ENCODE assay signal across 21 cellular contexts in the genomic region with DNA sequence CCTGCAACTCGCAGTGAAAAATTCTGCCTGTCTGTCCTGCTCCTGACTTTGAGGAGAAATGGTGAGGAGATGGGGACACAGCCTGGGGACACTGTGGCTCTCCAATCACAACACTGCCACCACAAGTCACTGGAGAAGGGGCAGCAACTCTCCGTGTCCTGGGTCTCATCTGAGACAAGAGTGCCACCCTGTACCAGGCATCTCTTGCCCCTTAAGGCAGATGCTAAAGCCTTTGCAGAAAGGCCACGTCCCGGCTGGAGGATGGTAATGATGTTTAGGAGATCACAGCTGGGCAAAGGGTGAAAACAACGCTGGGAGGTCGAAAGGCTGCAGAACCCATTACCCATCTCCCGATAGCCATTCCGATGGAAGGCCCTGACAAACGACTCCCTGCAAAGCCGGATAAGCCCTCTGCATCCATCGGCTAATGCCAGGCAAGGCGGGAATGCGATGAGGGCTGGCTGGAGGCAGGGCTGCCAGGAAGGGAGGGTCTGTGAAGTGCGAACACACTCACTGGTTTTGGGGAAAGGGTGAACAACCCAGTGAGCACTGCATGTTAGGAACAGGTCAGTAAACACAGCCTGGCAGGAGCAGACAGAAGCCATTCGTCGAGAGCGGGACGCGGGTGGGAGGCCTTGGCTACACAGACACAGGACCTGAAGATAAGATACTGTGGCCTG.
DNase-seq lines count a peak whose midpoint lies in the region; TF ChIP-seq lines count a peak whose summit lies in the region.
"Had no signal": no experiment of that assay in that cellular context is flagged by ENCODE, and none has a peak within 500 bp of the region (broad histone marks: within the 10 kb centered on the region; RNA-seq: fewer than 3 reads in every experiment).

No MANE protein-coding gene starts in this region.

- H3K4me1 ChIP-seq in OCI-LY1 (ENCODE audit: insufficient read depth, low read length, severe bottlenecking), result peaks cover 34% of the 10 kb centered on the region
- H3K4me1 ChIP-seq in osteoblast (ENCODE audit: insufficient read depth, low read length), result no peaks in the 10 kb centered on the region
- no peaks in the 10 kb centered on the region for H3K4me1 ChIP-seq in esophagus squamous epithelium
- H3K4me1 ChIP-seq: HAP-1 had no signal

- no peaks in the 10 kb centered on the region for H3K4me1 Mint-ChIP-seq in activated T-cell treated with anti-CD3 and anti-CD28 coated beads, Interleukin-2, amount 50 U/mL, for 24 hours (ENCODE audit: low read depth)

- H3K9me2 ChIP-seq in OCI-LY1 (ENCODE audit: low read depth, low read length), result no peaks in the 10 kb centered on the region

- H4K20me1 ChIP-seq in OCI-LY1 (ENCODE audit: insufficient read depth, low read length) (no peaks in the 10 kb centered on the region), osteoblast (ENCODE audit: insufficient read depth, low read length) (no peaks in the 10 kb centered on the region)

- H3K4me3 ChIP-seq in OCI-LY1 (ENCODE audit: low read depth, low read length, poor library complexity, severe bottlenecking) (no peak overlapping the region), dorsolateral prefrontal cortex (peak overlapping the region in 29 of 59 donors; percentile 2 to 54 (median 33)), osteoblast (ENCODE audit: insufficient read depth, low read length) (no peak overlapping the region), esophagus squamous epithelium (no peak overlapping the region)
- H3K4me3 ChIP-seq: GM23248, HAP-1, MG63, SK-N-MC had no signal

- no peak overlapping the region for H3K4me3 Mint-ChIP-seq in activated T-cell treated with anti-CD3 and anti-CD28 coated beads, Interleukin-2, amount 50 U/mL, for 24 hours

- H3K36me3 Mint-ChIP-seq in activated T-cell treated with anti-CD3 and anti-CD28 coated beads, Interleukin-2, amount 50 U/mL, for 24 hours (ENCODE audit: low read depth), result no peaks in the 10 kb centered on the region

- no peak for TF ChIP-seq POLR2A in esophagus squamous epithelium (IDR thresholded peaks at IDR 0.05)

- H3K9ac ChIP-seq in OCI-LY1 (ENCODE audit: low read length), result no peak overlapping the region; the same call in 1 of the 2 replicates
- H3K9ac ChIP-seq: GM23248 had no signal

- no peak for TF ChIP-seq CTCF in OCI-LY1 (IDR thresholded peaks at IDR 0.05; ENCODE audit: low read length)
- no peak for TF ChIP-seq CTCF in dorsolateral prefrontal cortex (IDR thresholded peaks at IDR 0.05 in 54 of 56, conservative IDR thresholded peaks at IDR 0.05 in 2 of 56; ENCODE audit: low read depth in 1 of 56, partially characterized antibody in 56 of 56)
- no peak for TF ChIP-seq CTCF in osteoblast (IDR thresholded peaks at IDR 0.05; ENCODE audit: extremely low read depth, low read depth, low read length)
- no peak for TF ChIP-seq CTCF in esophagus squamous epithelium (IDR thresholded peaks at IDR 0.05)

- intact Hi-C loops in dorsolateral prefrontal cortex (cut with DNase I) (no loop called here), esophagus squamous epithelium (cut with DNase I) (no loop called here)

- H3K27ac Mint-ChIP-seq in activated T-cell treated with anti-CD3 and anti-CD28 coated beads, Interleukin-2, amount 50 U/mL, for 24 hours, result no peak overlapping the region

- H3K27ac ChIP-seq in OCI-LY1 (ENCODE audit: low read depth, low read length, poor library complexity, severe bottlenecking), result peak overlapping the region; percentile 39
- peak overlapping the region in 38 of 59 donors; percentile 15 to 90 (median 73) for H3K27ac ChIP-seq in dorsolateral prefrontal cortex
- no peak overlapping the region for H3K27ac ChIP-seq in osteoblast (ENCODE audit: low read depth, low read length)
- peak overlapping the region; percentile 84 for H3K27ac ChIP-seq in substantia nigra (ENCODE audit: low read depth, low read length, poor library complexity, severe bottlenecking)
- no peak overlapping the region for H3K27ac ChIP-seq in esophagus squamous epithelium
- H3K27ac ChIP-seq: C4-2B, GM23248, SK-N-MC had no signal

- peak overlapping the region; percentile 5; the same call in 1 of the 2 replicates for H3K4me2 ChIP-seq in OCI-LY1 (ENCODE audit: low read length)
- H3K4me2 ChIP-seq in osteoblast (ENCODE audit: insufficient read depth, low read length), result no peak overlapping the region

- no peaks in the 10 kb centered on the region for H3K79me2 ChIP-seq in OCI-LY1 (ENCODE audit: insufficient read depth, low read length)
- H3K79me2 ChIP-seq in osteoblast (ENCODE audit: insufficient read depth, low read length), result no peaks in the 10 kb centered on the region

- no peaks in the 10 kb centered on the region for H3F3A ChIP-seq in OCI-LY1 (ENCODE audit: insufficient read depth, low read length)

- H3K27me3 Mint-ChIP-seq in activated T-cell treated with anti-CD3 and anti-CD28 coated beads, Interleukin-2, amount 50 U/mL, for 24 hours, result no peaks in the 10 kb centered on the region

- H2AFZ ChIP-seq in OCI-LY1 (ENCODE audit: low read length) (no peak overlapping the region), osteoblast (ENCODE audit: low read length) (no peak overlapping the region)
- H2AFZ ChIP-seq: GM23248 had no signal

- no peaks in the 10 kb centered on the region; the same call in 1 of the 2 replicates for H3K36me3 ChIP-seq in OCI-LY1 (ENCODE audit: insufficient read depth, low read length)
- H3K36me3 ChIP-seq in osteoblast (ENCODE audit: insufficient read depth, low read length), result no peaks in the 10 kb centered on the region
- H3K36me3 ChIP-seq in esophagus squamous epithelium, result no peaks in the 10 kb centered on the region
- H3K36me3 ChIP-seq: HAP-1, MG63 had no signal

- H3K9me3 Mint-ChIP-seq in activated T-cell treated with anti-CD3 and anti-CD28 coated beads, Interleukin-2, amount 50 U/mL, for 24 hours, result no peaks in the 10 kb centered on the region

- 63 to 79% methylated on average over 11 to 19 of the region's 19 CpGs for WGBS in esophagus squamous epithelium, 2 donors

- no peaks in the 10 kb centered on the region for H3K9me3 ChIP-seq in OCI-LY1 (ENCODE audit: low read length)
- H3K9me3 ChIP-seq in osteoblast (ENCODE audit: low read depth, low read length), result no peaks in the 10 kb centered on the region
- no peaks in the 10 kb centered on the region for H3K9me3 ChIP-seq in esophagus squamous epithelium
- H3K9me3 ChIP-seq: HAP-1, MG63 had no signal

- DNase-seq in dorsolateral prefrontal cortex, result peak in 4 of 10 donors; percentile 25 to 66 (median 46)
- DNase-seq in osteoblast (ENCODE audit: insufficient read length, low spot score, missing footprints), result peak; percentile 48
- peak in 14 of 49 donors; percentile 14 to 72 (median 47) for DNase-seq in substantia nigra (lab: John Stamatoyannopoulos, UW)
- DNase-seq in NCI-H2227 treated with DMSO at 0.1 percent for 48 hours (lab: John Stamatoyannopoulos, UW), result no peak
- DNase-seq in HT-29 (ENCODE audit: low spot score), result no peak
- DNase-seq in activated T-cell treated with anti-CD3 and anti-CD28 coated beads, Interleukin-2, amount 50 U/mL, for 24 hours, result no peak
- no peak for DNase-seq in esophagus squamous epithelium (lab: John Stamatoyannopoulos, UW)
- DNase-seq: DMS79 treated with DMSO at 0.1 percent for 48 hours, GM23248, Kasumi-1, MG63, NCI-H1092, NCI-H146, NCI-H2029 treated with DMSO at 0.1 percent for 48 hours, NCI-H2171 treated with DMSO at 0.1 percent for 48 hours, NCI-H446 treated with DMSO at 0.1 percent for 48 hours, NCI-H69 had no signal

- no peaks in the 10 kb centered on the region for H3K27me3 ChIP-seq in OCI-LY1 (ENCODE audit: insufficient read depth, low read length)
- peaks cover 0 to 6% (median 0%) of the 10 kb centered on the region in 45 donors for H3K27me3 ChIP-seq in dorsolateral prefrontal cortex
- H3K27me3 ChIP-seq in osteoblast (ENCODE audit: insufficient read depth, low read length), result no peaks in the 10 kb centered on the region
- H3K27me3 ChIP-seq in esophagus squamous epithelium, result no peaks in the 10 kb centered on the region
- H3K27me3 ChIP-seq: MG63 had no signal

Comparison
In these comparisons a context has a peak if more than half of its experiments do, and no peak if none do; other contexts are left out.
1. H3K27ac ChIP-seq: peak in OCI-LY1 (single experiment), dorsolateral prefrontal cortex (38 of 59) and substantia nigra (single experiment); none in osteoblast (single experiment) and esophagus squamous epithelium (0 of 4).